Comparison of ENCODE assay signal across 10 cellular contexts in genomic region chr6:88964509-88964908, GRCh38. TPM values are rescaled to one million over a fixed set of nuclear protein-coding genes. Genes with fewer than 3 reads are reported as not detected.
A peak's percentile ranks its signal among the peaks of the same experiment; 100 is the strongest.
DNase-seq lines count a peak whose midpoint lies in the region; ATAC-seq, FAIRE-seq and TF ChIP-seq lines count a peak whose summit lies in the region.
"Had no signal": no experiment of that assay in that cellular context is flagged by ENCODE, and none has a peak within 500 bp of the region (broad histone marks: within the 10 kb centered on the region; RNA-seq: fewer than 3 reads in every experiment).

No MANE protein-coding gene starts in this region.

- H3K4me2 ChIP-seq in H9 (ENCODE audit: insufficient read depth, insufficient read length, low read length) (peak overlapping the region; percentile 97), fibroblast of lung (ENCODE audit: extremely low read depth, insufficient read depth, low read length) (peak overlapping the region; percentile 97)

- no peak overlapping the region for H2AK5ac ChIP-seq in H9 (ENCODE audit: insufficient read length, low read length)

- no peak for DNase-seq in H9
- DNase-seq in SK-N-MC (ENCODE audit: low read depth, low spot score), result no peak
- no peak for DNase-seq in fibroblast of lung (ENCODE audit: low read depth in 2 of 2)
- DNase-seq in sigmoid colon, result no peak
- DNase-seq in frontal cortex (ENCODE audit: low spot score in 2 of 2), result no peak
- DNase-seq in SK-N-DZ (ENCODE audit: low spot score), result no peak
- DNase-seq: NCI-H146 had no signal

- TF ChIP-seq CTCF in H9 (conservative IDR thresholded peaks at IDR 0.05) (no peak), fibroblast of lung (conservative IDR thresholded peaks at IDR 0.05 in 1 of 2, IDR thresholded peaks at IDR 0.05 in 1 of 2; ENCODE audit: low read depth in 1 of 2, low read length in 2 of 2) (no peak), sigmoid colon (IDR thresholded peaks at IDR 0.05) (no peak)

- peaks cover 2 to 16% (median 8%) of the 10 kb centered on the region in 3 experiments; a peak in 5 of 7 replicates for H3K36me3 Mint-ChIP-seq in H9 (ENCODE audit: insufficient read depth in 1 of 3, low read depth in 3 of 3)

- peak overlapping the region; percentile 94 to 98 for H3K4me3 Mint-ChIP-seq in H9

- H3K27me3 ChIP-seq in H9 (ENCODE audit: insufficient read depth, low read length), result no peaks in the 10 kb centered on the region
- H3K27me3 ChIP-seq in fibroblast of lung (ENCODE audit: control insufficient read depth, insufficient read depth, low read length), result no peaks in the 10 kb centered on the region
- no peaks in the 10 kb centered on the region for H3K27me3 ChIP-seq in sigmoid colon

- FAIRE-seq in frontal cortex (lab: Jason Lieb, UNC), result no peak
- FAIRE-seq: colon had no signal

- no peak overlapping the region for H2BK15ac ChIP-seq in H9 (ENCODE audit: low read depth, low read length)

- H3K9ac ChIP-seq in H9 (ENCODE audit: extremely low read depth, insufficient read length, low read length), result no peak overlapping the region
- peak overlapping the region; percentile 75 for H3K9ac ChIP-seq in SK-N-MC (ENCODE audit: insufficient read length)
- no peak overlapping the region for H3K9ac ChIP-seq in fibroblast of lung (ENCODE audit: insufficient read depth, low read length)

- no peak overlapping the region for H3K4ac ChIP-seq in H9 (ENCODE audit: low read depth, low read length)

- no CpG with 5 or more reads among the region's 5 CpGs for WGBS in H9 (ENCODE audit: extremely low coverage, insufficient read length, low lambda C conversion rate)
- 72 to 87% methylated on average over 5 of the region's 5 CpGs for whole genome bisulfite sequencing in sigmoid colon, 2 donors

- intact Hi-C loops in sigmoid colon (cut with DNase I), result loop anchor here (1.0 to 5.0 kb wide), 4 partner anchors 73 to 863 kb away; partner anchors contain the start of genes CASP8AP2 and RRAGD

- H4K5ac ChIP-seq in H9 (ENCODE audit: insufficient read length, low read depth, low read length), result no peak overlapping the region

- no peak for TF ChIP-seq POLR2A in sigmoid colon (IDR thresholded peaks at IDR 0.05)

- no peak overlapping the region for H3K18ac ChIP-seq in H9 (ENCODE audit: insufficient read length, low read depth, low read length)

- H3K79me1 ChIP-seq in H9 (ENCODE audit: insufficient read depth, low read depth, low read length, poor library complexity, severe bottlenecking), result no peaks in the 10 kb centered on the region

- H3K27ac Mint-ChIP-seq in H9, result no peak overlapping the region; a peak in 1 of 7 replicates

- no peak overlapping the region for H3T11ph ChIP-seq in H9 (ENCODE audit: low read length)

- peaks cover 12% of the 10 kb centered on the region for H3K27me3 Mint-ChIP-seq in H9 (ENCODE audit: low read depth)

- H2AFZ ChIP-seq in H9 (ENCODE audit: low read length) (no peak overlapping the region), fibroblast of lung (ENCODE audit: low read length) (peak overlapping the region; percentile 11)

- no peak overlapping the region for H2BK12ac ChIP-seq in H9 (ENCODE audit: insufficient read length, low read depth, low read length)

- no peak overlapping the region for H2BK20ac ChIP-seq in H9 (ENCODE audit: low read depth, low read length, poor library complexity, severe bottlenecking)

- peaks cover 0 to 15% of the 10 kb centered on the region in 2 experiments; a peak in 3 of 5 replicates for H3K9me3 Mint-ChIP-seq in H9

- H4K20me1 ChIP-seq in H9 (ENCODE audit: control insufficient read depth, insufficient read depth, insufficient read length), result no peaks in the 10 kb centered on the region
- no peaks in the 10 kb centered on the region for H4K20me1 ChIP-seq in fibroblast of lung (ENCODE audit: control insufficient read depth, extremely low read depth, insufficient read depth, low read length)

- no peak overlapping the region for H3K56ac ChIP-seq in H9 (ENCODE audit: insufficient read length, low read depth, low read length)

- H3K23me2 ChIP-seq in H9 (ENCODE audit: insufficient read length, low read depth, low read length, poor library complexity, severe bottlenecking), result peaks cover 4% of the 10 kb centered on the region

- H3K14ac ChIP-seq in H9 (ENCODE audit: insufficient read depth, low read length), result no peak overlapping the region

- no peaks in the 10 kb centered on the region for H3K9me3 ChIP-seq in H9 (ENCODE audit: control insufficient read depth, low read depth, low read length)
- H3K9me3 ChIP-seq in SK-N-MC (ENCODE audit: low read depth, low read length), result peaks cover 5% of the 10 kb centered on the region; the same call in 1 of the 2 replicates
- no peaks in the 10 kb centered on the region for H3K9me3 ChIP-seq in fibroblast of lung (ENCODE audit: control insufficient read depth, insufficient read depth, low read depth, low read length)
- H3K9me3 ChIP-seq in sigmoid colon, result no peaks in the 10 kb centered on the region

- no peak for TF ChIP-seq EP300 in sigmoid colon (IDR thresholded peaks at IDR 0.05)

- H3K4me3 ChIP-seq in SK-N-MC (peak overlapping the region; percentile 83), fibroblast of lung (replicated peaks in 1 of 4; ENCODE audit: control extremely low read depth in 1 of 4, insufficient read depth in 1 of 4, low read depth in 3 of 4, low read length in 4 of 4) (peak overlapping the region; percentile 62 to 93 (median 86)), sigmoid colon (peak overlapping the region; percentile 87 to 93 (median 90))

- H3K79me2 ChIP-seq in H9 (ENCODE audit: insufficient read depth, low read length), result peaks cover 5% of the 10 kb centered on the region; the same call in 1 of the 2 replicates
- peaks cover 24% of the 10 kb centered on the region for H3K79me2 ChIP-seq in fibroblast of lung (ENCODE audit: control insufficient read depth, insufficient read depth, low read length)

- ATAC-seq in HG03378 (IDR thresholded peaks at IDR 0.05; ENCODE audit: unreplicated experiment) (no peak), HG02938 (IDR thresholded peaks at IDR 0.05; ENCODE audit: unreplicated experiment) (no peak)

- H3K36me3 ChIP-seq in SK-N-MC (ENCODE audit: insufficient read depth, low read length) (peaks cover 2% of the 10 kb centered on the region; the same call in 1 of the 2 replicates), fibroblast of lung (ENCODE audit: control insufficient read depth, insufficient read depth, low read length) (no peaks in the 10 kb centered on the region), sigmoid colon (no peaks in the 10 kb centered on the region)

- no peak overlapping the region for H4K91ac ChIP-seq in H9 (ENCODE audit: insufficient read length, low read depth, low read length)

- no peak overlapping the region for H2BK5ac ChIP-seq in H9 (ENCODE audit: insufficient read length, low read length)

- peaks cover 23 to 32% of the 10 kb centered on the region in 2 experiments for H3K4me1 Mint-ChIP-seq in H9

- H4K8ac ChIP-seq in H9 (replicated peaks; ENCODE audit: insufficient read length, low read depth, low read length), result no peak overlapping the region

- H3K4me1 ChIP-seq in H9 (ENCODE audit: insufficient read depth, low read length) (peaks cover 2% of the 10 kb centered on the region; the same call in 1 of the 2 replicates), fibroblast of lung (ENCODE audit: control insufficient read depth, extremely low read depth, insufficient read depth, low read length) (no peaks in the 10 kb centered on the region), sigmoid colon (peaks cover 0 to 26% (median 21%) of the 10 kb centered on the region in 4 donors)

- H3K23ac ChIP-seq in H9 (ENCODE audit: insufficient read length, low read depth, low read length), result no peak overlapping the region

- H2BK120ac ChIP-seq in H9 (ENCODE audit: low read depth, low read length, poor library complexity, severe bottlenecking), result no peak overlapping the region

- H3K27ac ChIP-seq in H9 (ENCODE audit: insufficient read length, low read depth, low read length), result no peak overlapping the region
- H3K27ac ChIP-seq in SK-N-MC, result no peak overlapping the region
- no peak overlapping the region for H3K27ac ChIP-seq in fibroblast of lung (ENCODE audit: insufficient read depth, low read length)
- peak overlapping the region in 3 of 4 donors; percentile 87 to 89 (median 87) for H3K27ac ChIP-seq in sigmoid colon

RNA-seq across cellular contexts. Expression of gene RNGTT, which starts 1.1 kb away (rescaled TPM):
- total RNA-seq in H9 (2021), result 20.5 and 20.8 TPM in 2 replicates
- 12.6 and 12.7 TPM in 2 replicates for total RNA-seq in fibroblast of lung
- polyA plus RNA-seq in fibroblast of lung, result 10.7 and 11.1 TPM in 2 replicates
- 8.2 and 9.6 TPM in 2 replicates for polyA plus RNA-seq in fibroblast of lung (2012)
- polyA minus RNA-seq in fibroblast of lung (ENCODE audit: low replicate concordance), result 2.3 and 3.7 TPM in 2 replicates
- 10 to 100 TPM in 3 of 4 donors, 1 to 10 TPM in 1; 10.0 to 14.7 (median 12.9) TPM for total RNA-seq in sigmoid colon
- polyA plus RNA-seq in sigmoid colon, result 1 to 10 TPM; 3.0 to 7.9 (median 3.9) TPM
- 81.1 TPM for total RNA-seq in frontal cortex
- 26.7 and 30.2 TPM in 2 replicates for polyA plus RNA-seq in SK-N-DZ (2014; cell fraction: cytosol; rRNA removed)
- 14.0 and 14.6 TPM in 2 replicates for polyA plus RNA-seq in SK-N-DZ (2014; cell fraction: nucleus; rRNA removed)

Comparison
In these comparisons a context has a peak if more than half of its experiments do, and no peak if none do; other contexts are left out.
1. H3K27ac ChIP-seq: peak in sigmoid colon (3 of 4); none in H9 (single experiment), SK-N-MC (single experiment) and fibroblast of lung (single experiment).
2. Peak in every context shown above with its lines, with median percentiles within 50 percentile points of each other: H3K4me3 ChIP-seq.